ENCODE assay signal across 21 cellular contexts in the genomic region with DNA sequence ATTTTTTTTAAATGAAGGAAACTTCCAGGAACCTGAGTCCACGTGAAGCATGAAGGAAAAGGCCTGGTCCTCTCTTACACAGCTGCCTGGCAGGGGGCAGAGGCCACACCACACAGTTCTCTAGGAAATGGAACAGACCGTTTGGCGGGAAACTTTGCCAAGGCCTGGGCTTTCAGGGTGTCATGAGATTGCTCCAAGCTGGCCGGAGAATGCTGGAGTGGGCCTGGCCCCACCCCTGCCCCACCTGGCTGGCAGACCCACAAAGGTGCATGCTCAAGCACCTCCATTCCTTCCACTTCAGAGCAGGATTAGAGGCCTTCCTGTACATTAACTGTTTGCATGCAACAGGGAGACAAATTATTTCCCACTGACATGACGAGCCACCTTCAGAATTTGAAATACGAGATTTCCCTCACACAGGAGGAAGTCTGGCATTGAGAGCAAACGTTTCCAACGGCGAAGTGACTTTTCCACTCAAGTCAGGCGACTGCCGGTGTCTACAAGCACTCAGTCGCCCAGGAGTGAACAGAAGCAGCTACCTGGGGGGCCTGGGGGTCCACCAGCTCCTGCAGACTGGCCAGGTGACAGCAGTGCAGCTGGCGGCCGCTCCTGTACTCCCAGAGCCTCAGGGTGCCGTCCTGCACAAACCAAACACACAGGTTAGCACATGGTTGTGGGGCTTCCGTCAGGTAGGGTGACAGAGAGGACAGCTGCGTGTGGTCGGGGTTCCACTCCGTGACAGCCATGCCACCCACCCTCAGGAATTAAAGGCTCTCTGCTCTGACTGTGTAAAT. TPM values are rescaled to one million over a fixed set of nuclear protein-coding genes. Genes with fewer than 3 reads are reported as not detected.
DNase-seq lines count a peak whose midpoint lies in the region; ATAC-seq, FAIRE-seq and TF ChIP-seq lines count a peak whose summit lies in the region.
"Had no signal": no experiment of that assay in that cellular context is flagged by ENCODE, and none has a peak within 500 bp of the region (broad histone marks: within the 10 kb centered on the region; RNA-seq: fewer than 3 reads in every experiment).

No MANE protein-coding gene starts in this region.

- H3K4me3 Mint-ChIP-seq in neural crest cell (no peak overlapping the region), immature natural killer cell (no peak overlapping the region)
- H3K4me3 Mint-ChIP-seq: CD4-positive, CD25-positive, alpha-beta regulatory T cell; H9 had no signal

- H2BK12ac ChIP-seq in H1 (ENCODE audit: low read depth, low read length), result no peak overlapping the region

- no peak for ATAC-seq in left cardiac atrium
- ATAC-seq in HG03565 (IDR thresholded peaks at IDR 0.05; ENCODE audit: unreplicated experiment), result no peak
- ATAC-seq: Panc1 had no signal

- H3K4me1 Mint-ChIP-seq in neural crest cell (no peaks in the 10 kb centered on the region), immature natural killer cell (peaks cover 0 to 5% of the 10 kb centered on the region in 2 donors)
- H3K4me1 Mint-ChIP-seq: H9 had no signal

- H4K91ac ChIP-seq in H1 (replicated peaks; ENCODE audit: insufficient read length, low read length), result no peak overlapping the region

- TF ChIP-seq RAD21 in H1 (IDR thresholded peaks at IDR 0.05 in 1 of 2, conservative IDR thresholded peaks at IDR 0.05 in 1 of 2; ENCODE audit: low read depth in 2 of 2, low read length in 2 of 2), result no peak

- intact Hi-C loops in left cardiac atrium (cut with DNase I) (no loop called here), breast epithelium (cut with DNase I; ENCODE audit: low total_unique reads) (loop anchor here (5.0 kb wide), 1 partner anchor 1107 kb away; no protein-coding TSS in a partner anchor), spleen (cut with DNase I; ENCODE audit: low total_unique reads) (no loop called here)

- H3K9me3 ChIP-seq in right atrium auricular region (no peaks in the 10 kb centered on the region), H1 (ENCODE audit: insufficient read depth in 2 of 2, low read depth in 1 of 2, low read length in 1 of 2) (no peaks in the 10 kb centered on the region), breast epithelium (no peaks in the 10 kb centered on the region), spleen (no peaks in the 10 kb centered on the region)
- H3K9me3 ChIP-seq: Caco-2 had no signal

- FAIRE-seq in H1 (lab: Jason Lieb, UNC), result no peak

- H2AFZ ChIP-seq in H1 (ENCODE audit: low read length), result no peak overlapping the region

- peaks cover 15 to 32% of the 10 kb centered on the region in 2 experiments for H4K20me1 ChIP-seq in H1 (replicated peaks in 1 of 2; ENCODE audit: control insufficient read depth in 1 of 2, insufficient read depth in 2 of 2, low read length in 2 of 2)

- CTCF ChIA-PET in H1 (lab: Charles Lee; ENCODE audit: partially characterized antibody), result interaction anchor here (0.6 to 1.6 kb wide), 3 partner anchors 19 to 62 kb away, joined by 3 to 4 read pairs (median 4); no protein-coding TSS in a partner anchor

- POLR2A ChIA-PET in H1 (lab: Charles Lee; ENCODE audit: partially characterized antibody), result interaction anchor here (0.7 to 4.2 kb wide), 9 partner anchors 11 to 238 kb away, joined by 3 to 21 read pairs (median 3); no protein-coding TSS in a partner anchor

- H2BK20ac ChIP-seq in H1 (ENCODE audit: low read length), result no peak overlapping the region

- H3K27me3 ChIP-seq in right atrium auricular region, result no peaks in the 10 kb centered on the region
- H3K27me3 ChIP-seq in H1 (replicated peaks in 1 of 4; ENCODE audit: control insufficient read depth in 3 of 4, extremely low read depth in 1 of 4, insufficient read depth in 3 of 4, low read length in 3 of 4), result no peaks in the 10 kb centered on the region
- H3K27me3 ChIP-seq in breast epithelium, result no peaks in the 10 kb centered on the region
- H3K27me3 ChIP-seq in spleen (replicated peaks in 1 of 7), result no peaks in the 10 kb centered on the region

- H4K5ac ChIP-seq in H1 (ENCODE audit: insufficient read length, low read depth, low read length), result no peak overlapping the region

- H3K36me3 ChIP-seq in right atrium auricular region (peaks cover 62% of the 10 kb centered on the region), H1 (ENCODE audit: control insufficient read depth in 2 of 4, insufficient read depth in 4 of 4, low read length in 3 of 4) (peaks cover 34 to 88% (median 71%) of the 10 kb centered on the region in 4 experiments), breast epithelium (no peaks in the 10 kb centered on the region), spleen (peaks cover 2 to 100% (median 96%) of the 10 kb centered on the region in 6 donors)

- H3K36me3 Mint-ChIP-seq in neural crest cell (ENCODE audit: low read depth) (peaks cover 2% of the 10 kb centered on the region), immature natural killer cell (peaks cover 5 to 31% (median 16%) of the 10 kb centered on the region in 3 donors)

- peaks cover 0 to 28% of the 10 kb centered on the region in 2 experiments; a peak in 1 of 4 replicates for H3K79me2 ChIP-seq in H1 (ENCODE audit: control insufficient read depth in 1 of 2, insufficient read depth in 2 of 2, low read length in 2 of 2)

- H3K4ac ChIP-seq in H1 (replicated peaks; ENCODE audit: insufficient read length, low read depth, low read length), result no peak overlapping the region

- no peak overlapping the region for H3K4me2 ChIP-seq in H1 (ENCODE audit: insufficient read depth in 1 of 2, low read depth in 2 of 2, low read length in 2 of 2)

- H3K56ac ChIP-seq in H1 (replicated peaks; ENCODE audit: insufficient read length, low read depth, low read length), result no peak overlapping the region

- TF ChIP-seq POLR2A in H1 (IDR thresholded peaks at IDR 0.05; ENCODE audit: control extremely low read depth in 1 of 2, low read depth in 2 of 2, low read length in 2 of 2) (no peak), breast epithelium (IDR thresholded peaks at IDR 0.05) (no peak), spleen (IDR thresholded peaks at IDR 0.05) (no peak)

- H3K9me3 Mint-ChIP-seq in neural crest cell, result no peaks in the 10 kb centered on the region
- no peaks in the 10 kb centered on the region for H3K9me3 Mint-ChIP-seq in immature natural killer cell
- H3K9me3 Mint-ChIP-seq: CD4-positive, CD25-positive, alpha-beta regulatory T cell; H9; IgD-negative memory B cell had no signal

- H2BK120ac ChIP-seq in H1 (replicated peaks; ENCODE audit: low read depth, low read length), result no peak overlapping the region

- no peaks in the 10 kb centered on the region for H3K4me1 ChIP-seq in right atrium auricular region
- H3K4me1 ChIP-seq in H1 (replicated peaks in 1 of 4; ENCODE audit: control insufficient read depth in 3 of 4, insufficient read depth in 4 of 4, low read length in 3 of 4), result no peaks in the 10 kb centered on the region
- no peaks in the 10 kb centered on the region for H3K4me1 ChIP-seq in breast epithelium
- no peaks in the 10 kb centered on the region for H3K4me1 ChIP-seq in spleen
- H3K4me1 ChIP-seq: Caco-2 had no signal

- TF ChIP-seq EP300 in H1 (IDR thresholded peaks at IDR 0.05; ENCODE audit: borderline replicate concordance in 1 of 2, low read depth in 2 of 2, low read length in 2 of 2), result no peak

- peaks cover 17% of the 10 kb centered on the region; the same call in 1 of the 2 replicates for H3K79me1 ChIP-seq in H1 (ENCODE audit: low read depth, low read length)

- no peak overlapping the region for H3K9ac ChIP-seq in H1 (replicated peaks in 1 of 4; ENCODE audit: extremely low read depth in 1 of 4, low read depth in 3 of 4, low read length in 3 of 4)

- no peak overlapping the region for H2AK5ac ChIP-seq in H1 (ENCODE audit: low read depth, low read length)

- DNase-seq in left cardiac atrium, result peak; percentile 9
- DNase-seq in right atrium auricular region (ENCODE audit: low spot score), result no peak
- no peak for DNase-seq in H1 (ENCODE audit: low read depth in 1 of 2, low spot score in 2 of 2)
- no peak for DNase-seq in neural crest cell (ENCODE audit: low read depth, low spot score)
- DNase-seq in immature natural killer cell, result no peak
- no peak for DNase-seq in breast epithelium (ENCODE audit: low spot score in 2 of 2)
- no peak for DNase-seq in spleen
- DNase-seq: 8988T; Caco-2; CD4-positive, CD25-positive, alpha-beta regulatory T cell; GF-D8; H9; MM.1S; NCI-H1092; NCI-H146; NCI-H2029 treated with DMSO at 0.1 percent for 48 hours; NCI-H446 treated with DMSO at 0.1 percent for 48 hours; NCI-H69 had no signal

- H3K27ac ChIP-seq in right atrium auricular region (no peak overlapping the region), H1 (ENCODE audit: low read depth, low read length) (no peak overlapping the region), breast epithelium (no peak overlapping the region), spleen (no peak overlapping the region)

- no peak overlapping the region for H3K14ac ChIP-seq in H1 (ENCODE audit: insufficient read length)

- no peaks in the 10 kb centered on the region for H3K27me3 Mint-ChIP-seq in neural crest cell (ENCODE audit: low read depth)
- no peaks in the 10 kb centered on the region for H3K27me3 Mint-ChIP-seq in immature natural killer cell (ENCODE audit: low read depth in 3 of 3)
- H3K27me3 Mint-ChIP-seq: CD4-positive, CD25-positive, alpha-beta regulatory T cell; IgD-negative memory B cell had no signal

- H2BK5ac ChIP-seq in H1 (ENCODE audit: low read depth, low read length), result 0 out of 2 replicates have a peak overlapping the region, but pooled peaks have one; percentile 30

- TF ChIP-seq CTCF in right atrium auricular region (IDR thresholded peaks at IDR 0.05), result no peak
- no peak for TF ChIP-seq CTCF in H1 (IDR thresholded peaks at IDR 0.05; ENCODE audit: control extremely low read depth in 1 of 3, insufficient read depth in 1 of 3, low read depth in 1 of 3, low read length in 3 of 3)
- TF ChIP-seq CTCF in neural crest cell (conservative IDR thresholded peaks at IDR 0.05), result no peak
- TF ChIP-seq CTCF in breast epithelium (IDR thresholded peaks at IDR 0.05), result no peak
- TF ChIP-seq CTCF in spleen (IDR thresholded peaks at IDR 0.05 in 8 of 11, conservative IDR thresholded peaks at IDR 0.05 in 3 of 11), result no peak

- H3K23ac ChIP-seq in H1 (ENCODE audit: insufficient read length), result no peak overlapping the region

- no peak overlapping the region for H3K4me3 ChIP-seq in right atrium auricular region
- no peak overlapping the region for H3K4me3 ChIP-seq in H1 (ENCODE audit: extremely low read depth in 1 of 4, insufficient read depth in 2 of 4, low read depth in 3 of 4, low read length in 4 of 4)
- no peak overlapping the region for H3K4me3 ChIP-seq in breast epithelium
- H3K4me3 ChIP-seq in spleen, result no peak overlapping the region

- no peak overlapping the region for H3K18ac ChIP-seq in H1 (ENCODE audit: extremely low read depth, low read length)

- peak overlapping the region; percentile 62 for H3K27ac Mint-ChIP-seq in neural crest cell (ENCODE audit: unreplicated experiment)
- H3K27ac Mint-ChIP-seq in immature natural killer cell, result no peak overlapping the region
- H3K27ac Mint-ChIP-seq: IgD-negative memory B cell had no signal

- 91% methylated on average over 19 of the region's 19 CpGs; no CpG with 5 or more reads in 1 of the 2 experiments for WGBS in H1 (ENCODE audit: extremely low coverage in 1 of 2, insufficient coverage in 1 of 2, insufficient read length in 1 of 2, insufficient replicate concordance in 2 of 2, low coverage in 1 of 2, low lambda C conversion rate in 2 of 2, missing lambda C conversion rate in 1 of 2), 2 experiments
- WGBS in spleen, 5 donors, result 84 to 91% (median 89%) methylated on average over 16 to 19 of the region's 19 CpGs

- no peak overlapping the region for H4K8ac ChIP-seq in H1 (ENCODE audit: extremely low read depth, insufficient read depth, low read length)

- no peaks in the 10 kb centered on the region for H3K23me2 ChIP-seq in H1 (ENCODE audit: low read depth, low read length)

- H2BK15ac ChIP-seq in H1 (ENCODE audit: low read length), result no peak overlapping the region

RNA-seq across cellular contexts. Expression of gene WDR4, which starts 24.0 kb away (rescaled TPM):
- total RNA-seq in left cardiac atrium (1 to 10 TPM; 6.5 to 9.9 TPM), right atrium auricular region (1 to 10 TPM; 1.7 to 4.8 TPM), neural crest cell (36.0 and 38.0 TPM in 2 replicates), breast epithelium (10 to 100 TPM in 2 of 3 donors, 1 to 10 TPM in 1; 6.2 to 16.4 (median 12.7) TPM), spleen (10 to 100 TPM; 11.2 to 31.3 (median 20.7) TPM)
- total RNA-seq in H1 (2021; fragmentation: NEBNext Ultra II Directional; extraction: Animal tissue kit (Norgen Biotek cat#: 25700)), result 43.1 and 47.8 TPM in 2 replicates
- polyA plus RNA-seq in H1 (2011; rRNA removed) (28.9 and 45.5 TPM in 2 replicates), immature natural killer cell (10 to 100 TPM in 1 of 3 donors, 1 to 10 TPM in 2; 4.2 to 17.5 (median 5.1) TPM), spleen (10 to 100 TPM in 2 of 3 donors, 1 to 10 TPM in 1; 6.1 to 17.4 (median 11.6) TPM)
- 35.0 TPM for polyA plus RNA-seq in H1 (2011; cell fraction: cytosol; rRNA removed)
- polyA plus RNA-seq in H1 (2011; cell fraction: nucleus; rRNA removed), result 77.6 TPM
- polyA plus RNA-seq in H1 (2012, experiment 1 of 2), result 25.0 to 41.3 TPM (median 37.5 TPM) in 4 replicates
- polyA plus RNA-seq in H1 (2012, experiment 2 of 2), result 25.2 TPM
- 19.7 TPM for polyA plus RNA-seq in H1 (2013, experiment 1 of 2)
- polyA plus RNA-seq in H1 (2013, experiment 2 of 2), result 20.5 TPM
- 47.7 and 48.4 TPM in 2 replicates for polyA minus RNA-seq in H1 (2011; rRNA and poly(A)+ RNA removed)
- 20.1 TPM for polyA minus RNA-seq in H1 (2011; cell fraction: cytosol; rRNA and poly(A)+ RNA removed)
- 70.6 TPM for polyA minus RNA-seq in H1 (2011; cell fraction: nucleus; rRNA and poly(A)+ RNA removed)

RNA-seq across cellular contexts. Expression of gene NDUFV3, which starts 37.8 kb away (rescaled TPM):
- total RNA-seq in left cardiac atrium (10 to 100 TPM; 46.4 to 49.7 TPM), right atrium auricular region (10 to 100 TPM; 28.8 to 37.4 TPM), neural crest cell (38.1 and 38.5 TPM in 2 replicates), breast epithelium (10 to 100 TPM; 49.9 to 62.9 (median 51.1) TPM), spleen (10 to 100 TPM; 27.2 to 38.8 (median 37.1) TPM)
- 44.4 and 47.1 TPM in 2 replicates for total RNA-seq in H1 (2021; fragmentation: NEBNext Ultra II Directional; extraction: Animal tissue kit (Norgen Biotek cat#: 25700))
- polyA plus RNA-seq in H1 (2011; rRNA removed) (17.0 and 18.2 TPM in 2 replicates), immature natural killer cell (10 to 100 TPM in 1 of 3 donors, 1 to 10 TPM in 2; 7.1 to 22.1 (median 9.5) TPM), spleen (10 to 100 TPM; 12.0 to 18.7 (median 12.1) TPM)
- polyA plus RNA-seq in H1 (2011; cell fraction: cytosol; rRNA removed), result 23.3 TPM
- polyA plus RNA-seq in H1 (2011; cell fraction: nucleus; rRNA removed), result 23.3 TPM
- polyA plus RNA-seq in H1 (2012, experiment 1 of 2), result 27.5 to 34.5 TPM (median 31.8 TPM) in 4 replicates
- polyA plus RNA-seq in H1 (2012, experiment 2 of 2), result 22.5 TPM
- 40.8 TPM for polyA plus RNA-seq in H1 (2013, experiment 1 of 2)
- polyA plus RNA-seq in H1 (2013, experiment 2 of 2), result 37.8 TPM
- polyA minus RNA-seq in H1 (2011; rRNA and poly(A)+ RNA removed), result 12.9 and 14.9 TPM in 2 replicates
- 19.4 TPM for polyA minus RNA-seq in H1 (2011; cell fraction: cytosol; rRNA and poly(A)+ RNA removed)
- 12.8 TPM for polyA minus RNA-seq in H1 (2011; cell fraction: nucleus; rRNA and poly(A)+ RNA removed)
